8 cellular contexts compared by ENCODE assay signal in genomic region chr15:79923515-79924169, GRCh38. TPM values are rescaled to one million over a fixed set of nuclear protein-coding genes. Genes with fewer than 3 reads are reported as not detected.
DNase-seq lines count a peak whose midpoint lies in the region; ATAC-seq and TF ChIP-seq lines count a peak whose summit lies in the region.

No MANE protein-coding gene starts in this region.

- 0% methylated on average over 38 to 68 of the region's 68 CpGs for WGBS in spleen, 5 donors

- intact Hi-C loops in spleen (cut with DNase I; ENCODE audit: low total_unique reads): no loop called here

- ATAC-seq in GM19025 (IDR thresholded peaks at IDR 0.05; ENCODE audit: low read depth, unreplicated experiment) (peak; percentile 94), HG03280 (IDR thresholded peaks at IDR 0.05; ENCODE audit: unreplicated experiment) (peak; percentile 93)

- H3K4me3 ChIP-seq in spleen: peak overlapping the region; percentile 61 to 96 (median 90)

- H3K36me3 ChIP-seq in spleen: peaks cover 0 to 35% (median 28%) of the 10 kb centered on the region in 6 donors

- H3K27ac ChIP-seq in spleen: peak overlapping the region; percentile 94 to 100 (median 98)

- peaks cover 3 to 27% (median 15%) of the 10 kb centered on the region in 6 donors for H3K4me1 ChIP-seq in spleen

- TF ChIP-seq POLR2A in spleen (IDR thresholded peaks at IDR 0.05): peak in 2 of 3 donors; percentile 40 to 62

- H3K9me3 ChIP-seq in spleen: peaks cover 11 to 40% (median 37%) of the 10 kb centered on the region in 8 donors

- TF ChIP-seq CTCF in AG09319 (IDR thresholded peaks at IDR 0.05; ENCODE audit: low read depth, low read length) (no peak), spleen (IDR thresholded peaks at IDR 0.05 in 8 of 11, conservative IDR thresholded peaks at IDR 0.05 in 3 of 11) (peak in 2 of 11 experiments; percentile 30 to 54)

- H3K27me3 ChIP-seq in spleen (replicated peaks in 1 of 7): no peaks in the 10 kb centered on the region

- DNase-seq in AG09319 (ENCODE audit: extremely low read depth, low read depth) (peak; percentile 84), NCI-H345 (lab: John Stamatoyannopoulos, UW) (peak; percentile 96), inferior parietal cortex (ENCODE audit: extremely low spot score) (peak; percentile 79), spleen (peak; percentile 100)
- peak; percentile 93 to 97 (median 96) for DNase-seq in activated CD4-positive, CD25-positive, alpha-beta regulatory T cell (lab: John Stamatoyannopoulos, UW)
- DNase-seq in central memory CD4-positive, alpha-beta T cell: peak; percentile 98

RNA-seq across cellular contexts. Expression of gene MTHFS, which starts 26.8 kb away (rescaled TPM):
- total RNA-seq in spleen: 10 to 100 TPM; 11.7 to 30.6 (median 26.0) TPM
- 10 to 100 TPM; 33.0 to 54.2 (median 46.5) TPM for polyA plus RNA-seq in spleen

RNA-seq across cellular contexts. Expression of gene BCL2A1, which starts 47.4 kb away (rescaled TPM):
- total RNA-seq in spleen: 100 to 1,000 TPM in 2 of 7 donors, 10 to 100 TPM in 5; 34.4 to 180 (median 69.7) TPM
- polyA plus RNA-seq in spleen: 10 to 100 TPM; 47.2 to 55.5 (median 52.9) TPM

Comparison
In these comparisons a context has a peak if more than half of its experiments do, and no peak if none do; other contexts are left out.
1. Peak in every context shown above with its lines: DNase-seq, ATAC-seq, H3K4me3 ChIP-seq and H3K27ac ChIP-seq.